Comparison of ENCODE assay signal across 17 cellular contexts in the genomic region with DNA sequence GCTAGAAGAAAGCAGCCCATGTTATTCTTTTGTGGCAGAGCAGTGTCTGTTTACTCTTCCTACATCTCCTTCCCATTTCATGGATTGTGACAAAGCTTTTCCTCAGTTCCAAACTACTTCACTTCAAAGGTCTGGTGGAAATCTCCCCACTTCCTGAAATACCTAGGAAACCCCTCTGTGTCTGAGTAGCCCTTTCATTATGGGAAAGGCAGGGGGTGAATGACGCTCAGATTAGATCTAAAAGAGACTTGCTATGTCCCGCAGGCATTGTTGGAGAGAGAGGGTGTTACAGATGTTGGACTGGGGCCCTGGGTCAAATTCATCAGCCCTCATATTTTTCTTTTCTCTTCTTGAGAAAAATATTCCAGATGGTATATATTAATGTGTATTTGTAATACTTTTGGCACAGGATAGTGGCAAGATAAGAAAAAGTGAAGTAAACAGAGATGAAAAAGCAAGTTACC.
A peak's percentile ranks its signal among the peaks of the same experiment; 100 is the strongest.
DNase-seq lines count a peak whose midpoint lies in the region; ATAC-seq, FAIRE-seq and TF ChIP-seq lines count a peak whose summit lies in the region.
"Had no signal": no experiment of that assay in that cellular context is flagged by ENCODE, and none has a peak within 500 bp of the region (broad histone marks: within the 10 kb centered on the region; RNA-seq: fewer than 3 reads in every experiment).

No MANE protein-coding gene starts in this region.

- no peaks in the 10 kb centered on the region for H4K20me1 ChIP-seq in keratinocyte (ENCODE audit: control insufficient read depth, extremely low read depth, insufficient read depth, low read length)

- DNase-seq in Right ventricle myocardium inferior (ENCODE audit: missing footprints) (no peak), right atrium auricular region (ENCODE audit: low spot score) (no peak), cardiac fibroblast (ENCODE audit: low read depth in 2 of 2) (peak; percentile 48 to 76), keratinocyte (ENCODE audit: low read depth, low spot score) (no peak), aorta (no peak)
- no peak for DNase-seq in stimulated activated CD4-positive, alpha-beta T cell treated with anti-CD3 and anti-CD28 coated beads, Interleukin-4, amount 100 ng/mL, for 4 hours
- DNase-seq: activated CD8-positive, alpha-beta T cell treated with anti-CD3 and anti-CD28 coated beads, Interleukin-2, amount 10 ng/mL, durations not matched to agents 7 days and 5 days; activated gamma-delta T cell treated with Interleukin-2 at 50 U/mL for 16 hours; COR-L47; NCI-H146; NCI-H524 treated with DMSO at 0.1 percent for 48 hours; RPMI8226; small intestine; T-helper 9 cell had no signal

- H3K4me3 ChIP-seq in right atrium auricular region (no peak overlapping the region), cardiac fibroblast (replicated peaks in 1 of 2; ENCODE audit: low read depth in 2 of 2, low read length in 2 of 2) (no peak overlapping the region), keratinocyte (ENCODE audit: control insufficient read depth in 2 of 3, extremely low read depth in 1 of 3, insufficient read depth in 2 of 3, low read depth in 1 of 3, low read length in 3 of 3) (no peak overlapping the region), aorta (ENCODE audit: low read length in 2 of 2) (no peak overlapping the region), gastroesophageal sphincter (no peak overlapping the region)
- H3K4me3 ChIP-seq: thoracic aorta had no signal

- intact Hi-C loops in Right ventricle myocardium inferior (cut with DNase I) (no loop called here), aorta (cut with DNase I) (no loop called here)

- no peak for TF ChIP-seq CTCF in right atrium auricular region (IDR thresholded peaks at IDR 0.05)
- TF ChIP-seq CTCF in cardiac fibroblast (IDR thresholded peaks at IDR 0.05; ENCODE audit: low read depth, low read length): no peak
- no peak for TF ChIP-seq CTCF in keratinocyte (optimal IDR thresholded peaks at IDR 0.05 in 1 of 3, IDR thresholded peaks at IDR 0.05 in 1 of 3, conservative IDR thresholded peaks at IDR 0.05 in 1 of 3; ENCODE audit: extremely low read depth in 1 of 3, insufficient read depth in 2 of 3, low read length in 3 of 3)
- TF ChIP-seq CTCF in gastroesophageal sphincter (IDR thresholded peaks at IDR 0.05): no peak

- H3K36me3 ChIP-seq in right atrium auricular region: no peaks in the 10 kb centered on the region
- no peaks in the 10 kb centered on the region for H3K36me3 ChIP-seq in keratinocyte (ENCODE audit: control insufficient read depth in 2 of 2, extremely low read depth in 1 of 2, insufficient read depth in 2 of 2, low read length in 2 of 2)
- no peaks in the 10 kb centered on the region for H3K36me3 ChIP-seq in aorta (ENCODE audit: control insufficient read depth in 1 of 2, insufficient read depth in 2 of 2, low read length in 1 of 2)
- H3K36me3 ChIP-seq in gastroesophageal sphincter: no peaks in the 10 kb centered on the region
- H3K36me3 ChIP-seq: thoracic aorta had no signal

- H3K27me3 ChIP-seq in right atrium auricular region (no peaks in the 10 kb centered on the region), keratinocyte (ENCODE audit: control insufficient read depth, extremely low read depth, insufficient read depth, low read length) (no peaks in the 10 kb centered on the region), aorta (ENCODE audit: control insufficient read depth in 1 of 2, insufficient read depth in 2 of 2, low read length in 1 of 2) (no peaks in the 10 kb centered on the region), gastroesophageal sphincter (no peaks in the 10 kb centered on the region)

- TF ChIP-seq POLR2A in gastroesophageal sphincter (IDR thresholded peaks at IDR 0.05): no peak

- 43 to 63% methylated on average over 2 of the region's 2 CpGs for WGBS in aorta, 2 donors
- WGBS in gastroesophageal sphincter (ENCODE audit: low coverage in 1 of 2), 2 donors: 33 to 40% methylated on average over 2 of the region's 2 CpGs

- H3K4me2 ChIP-seq in keratinocyte (ENCODE audit: control insufficient read depth, extremely low read depth, insufficient read depth, low read depth, low read length): peak overlapping the region; percentile 71

- no peaks in the 10 kb centered on the region for H3K9me1 ChIP-seq in keratinocyte (ENCODE audit: control insufficient read depth, extremely low read depth, insufficient read depth, low read length)

- no peaks in the 10 kb centered on the region for H3K9me3 ChIP-seq in right atrium auricular region
- H3K9me3 ChIP-seq in keratinocyte (ENCODE audit: control insufficient read depth, low read depth, low read length): no peaks in the 10 kb centered on the region
- no peaks in the 10 kb centered on the region for H3K9me3 ChIP-seq in aorta (ENCODE audit: control insufficient read depth, low read length)
- H3K9me3 ChIP-seq in gastroesophageal sphincter: no peaks in the 10 kb centered on the region
- H3K9me3 ChIP-seq: thoracic aorta had no signal

- no peaks in the 10 kb centered on the region for H3K4me1 ChIP-seq in right atrium auricular region
- H3K4me1 ChIP-seq in keratinocyte (ENCODE audit: control insufficient read depth, extremely low read depth, insufficient read depth, low read length): peaks cover 32% of the 10 kb centered on the region
- H3K4me1 ChIP-seq in aorta (ENCODE audit: control insufficient read depth in 1 of 2, insufficient read depth in 2 of 2, low read length in 2 of 2): no peaks in the 10 kb centered on the region
- H3K4me1 ChIP-seq in gastroesophageal sphincter: peaks cover 0 to 7% (median 3%) of the 10 kb centered on the region in 3 donors

- peak overlapping the region; percentile 89 for H2AFZ ChIP-seq in keratinocyte (ENCODE audit: control insufficient read depth, low read length)

- no peak for TF ChIP-seq EP300 in gastroesophageal sphincter (IDR thresholded peaks at IDR 0.05)

- H3K27ac ChIP-seq in right atrium auricular region: peak overlapping the region in 1 of 2 donors; percentile 20
- H3K27ac ChIP-seq in keratinocyte (ENCODE audit: control insufficient read depth, insufficient read depth, low read length): peak overlapping the region; percentile 85
- H3K27ac ChIP-seq in aorta (ENCODE audit: low read depth in 1 of 2, low read length in 2 of 2): no peak overlapping the region
- peak overlapping the region in 2 of 4 donors; percentile 10 to 14 for H3K27ac ChIP-seq in gastroesophageal sphincter
- H3K27ac ChIP-seq: thoracic aorta had no signal

- H3K79me2 ChIP-seq in keratinocyte (ENCODE audit: control insufficient read depth, insufficient read depth, low read length): no peaks in the 10 kb centered on the region

- dilution Hi-C loops in keratinocyte (cut with MboI; ENCODE audit: extremely low pct_ligation_motif_present, low sequenced_read_pairs): no loop called here

- peak; percentile 58 for FAIRE-seq in keratinocyte (lab: Jason Lieb, UNC)
- FAIRE-seq: small intestine had no signal

- peak overlapping the region; percentile 60 for H3K9ac ChIP-seq in keratinocyte (ENCODE audit: control insufficient read depth, extremely low read depth, insufficient read depth, low read length)

- ATAC-seq in Right ventricle myocardium inferior (peak; percentile 59), aorta (ENCODE audit: low FRiP score) (peak; percentile 47), gastroesophageal sphincter (no peak), GM21526 (IDR thresholded peaks at IDR 0.05; ENCODE audit: low FRiP score, unreplicated experiment) (no peak)
- ATAC-seq: activated CD8-positive, alpha-beta T cell treated with anti-CD3 and anti-CD28 coated beads, Interleukin-2, amount 10 ng/mL, durations not matched to agents 7 days and 5 days had no signal

Comparison
In these comparisons a context has a peak if more than half of its experiments do, and no peak if none do; other contexts are left out.
1. ATAC-seq: peak in Right ventricle myocardium inferior (single experiment) and aorta (single experiment); none in gastroesophageal sphincter (single experiment) and GM21526 (single experiment).
2. DNase-seq: peak in cardiac fibroblast (2 of 2); none in Right ventricle myocardium inferior (single experiment), right atrium auricular region (single experiment), keratinocyte (single experiment), aorta (0 of 2) and stimulated activated CD4-positive, alpha-beta T cell treated with anti-CD3 and anti-CD28 coated beads, Interleukin-4, amount 100 ng/mL, for 4 hours (0 of 2).